10 cellular contexts compared by ENCODE assay signal in genomic region chr1:198919667-198920398, GRCh38.
A peak's percentile ranks its signal among the peaks of the same experiment; 100 is the strongest.
DNase-seq lines count a peak whose midpoint lies in the region; ATAC-seq and TF ChIP-seq lines count a peak whose summit lies in the region.
"Had no signal": no experiment of that assay in that cellular context is flagged by ENCODE, and none has a peak within 500 bp of the region (broad histone marks: within the 10 kb centered on the region; RNA-seq: fewer than 3 reads in every experiment).

No MANE protein-coding gene starts in this region.

- peak; percentile 71 for ATAC-seq in GM21526 (IDR thresholded peaks at IDR 0.05; ENCODE audit: low FRiP score, unreplicated experiment)

- H3K4me1 ChIP-seq in HAP-1 (peaks cover 26% of the 10 kb centered on the region), neural progenitor cell (no peaks in the 10 kb centered on the region)

- no peak overlapping the region for H3K4me3 Mint-ChIP-seq in dendritic cell treated with granulocyte-macrophage colony-stimulating factor and Interleukin-4, amounts not matched to agents 40 ng/mL and 50 ng/mL, for 4 days
- no peak overlapping the region for H3K4me3 Mint-ChIP-seq in neural progenitor cell

- H2AFZ ChIP-seq in neural progenitor cell (replicated peaks) = no peak overlapping the region

- H3K9me3 ChIP-seq in KOPT-K1 (ENCODE audit: insufficient read depth, low read length, poor library complexity, severe bottlenecking) = no peaks in the 10 kb centered on the region
- H3K9me3 ChIP-seq in HAP-1 = no peaks in the 10 kb centered on the region
- no peaks in the 10 kb centered on the region for H3K9me3 ChIP-seq in neural progenitor cell (ENCODE audit: low read depth)

- H3K27ac ChIP-seq in KOPT-K1 (ENCODE audit: low read depth, low read length, poor library complexity, severe bottlenecking) (peak overlapping the region; percentile 18), neural progenitor cell (no peak overlapping the region)

- peak overlapping the region; percentile 51 for H3K27ac Mint-ChIP-seq in dendritic cell treated with granulocyte-macrophage colony-stimulating factor and Interleukin-4, amounts not matched to agents 40 ng/mL and 50 ng/mL, for 4 days
- no peak overlapping the region for H3K27ac Mint-ChIP-seq in neural progenitor cell

- intact Hi-C loops in dendritic cell treated with granulocyte-macrophage colony-stimulating factor and Interleukin-4, amounts not matched to agents 40 ng/mL and 50 ng/mL, for 4 days (cut with micrococcal nuclease) = loop anchor here (10.0 kb wide), 1 partner anchor 195 kb away; no protein-coding TSS in a partner anchor

- peaks cover 97% of the 10 kb centered on the region for H3K36me3 ChIP-seq in KOPT-K1 (ENCODE audit: insufficient read depth, low read length)
- no peaks in the 10 kb centered on the region; the same call in 1 of the 2 replicates for H3K36me3 ChIP-seq in HAP-1 (replicated peaks)
- H3K36me3 ChIP-seq in neural progenitor cell = no peaks in the 10 kb centered on the region

- no peaks in the 10 kb centered on the region for H3K36me3 Mint-ChIP-seq in dendritic cell treated with granulocyte-macrophage colony-stimulating factor and Interleukin-4, amounts not matched to agents 40 ng/mL and 50 ng/mL, for 4 days (ENCODE audit: low read depth)
- peaks cover 55% of the 10 kb centered on the region for H3K36me3 Mint-ChIP-seq in neural progenitor cell

- no peaks in the 10 kb centered on the region for H3K27me3 ChIP-seq in HAP-1 (ENCODE audit: low read depth)
- no peaks in the 10 kb centered on the region for H3K27me3 ChIP-seq in neural progenitor cell

- no peaks in the 10 kb centered on the region for H3K9me3 Mint-ChIP-seq in dendritic cell treated with granulocyte-macrophage colony-stimulating factor and Interleukin-4, amounts not matched to agents 40 ng/mL and 50 ng/mL, for 4 days
- peaks cover 24% of the 10 kb centered on the region for H3K9me3 Mint-ChIP-seq in neural progenitor cell

- H4K20me1 ChIP-seq in neural progenitor cell (ENCODE audit: low read depth) = no peaks in the 10 kb centered on the region

- H3K4me1 Mint-ChIP-seq in dendritic cell treated with granulocyte-macrophage colony-stimulating factor and Interleukin-4, amounts not matched to agents 40 ng/mL and 50 ng/mL, for 4 days (ENCODE audit: low read depth) = peaks cover 50% of the 10 kb centered on the region
- no peaks in the 10 kb centered on the region for H3K4me1 Mint-ChIP-seq in neural progenitor cell

- H3K4me3 ChIP-seq in HAP-1 = no peak overlapping the region
- no peak overlapping the region for H3K4me3 ChIP-seq in neural progenitor cell

- H3F3A ChIP-seq in neural progenitor cell (ENCODE audit: low read depth) = no peaks in the 10 kb centered on the region

- DNase-seq in EL (peak; percentile 37), HAP-1 (ENCODE audit: low spot score in 2 of 2) (no peak), neural progenitor cell (ENCODE audit: low spot score) (no peak), GDM1 (lab: John Stamatoyannopoulos, UW) (no peak), HuH-7.5 (ENCODE audit: low spot score) (no peak)
- DNase-seq: Kasumi-1; stimulated activated CD4-positive, alpha-beta T cell treated with anti-CD3 and anti-CD28 coated beads, Interleukin-15, amount 100 ng/mL, for 24 hours had no signal

- no peak for TF ChIP-seq CTCF in neural progenitor cell (IDR thresholded peaks at IDR 0.05)

- in situ Hi-C loops in HAP-1 (cut with MboI; ENCODE audit: low sequenced_read_pairs) = no loop called here

- H3K9ac ChIP-seq in neural progenitor cell = no peak overlapping the region

- no peak overlapping the region for H3K4me2 ChIP-seq in neural progenitor cell

- no peaks in the 10 kb centered on the region for H3K27me3 Mint-ChIP-seq in dendritic cell treated with granulocyte-macrophage colony-stimulating factor and Interleukin-4, amounts not matched to agents 40 ng/mL and 50 ng/mL, for 4 days
- H3K27me3 Mint-ChIP-seq in neural progenitor cell (ENCODE audit: insufficient read depth, low read depth) = no peaks in the 10 kb centered on the region

- no peaks in the 10 kb centered on the region for H3K79me2 ChIP-seq in neural progenitor cell (ENCODE audit: low read depth)
